ENCODE assay signal across 10 cellular contexts in genomic region chr3:195544634-195545033, GRCh38. TPM values are rescaled to one million over a fixed set of nuclear protein-coding genes. Genes with fewer than 3 reads are reported as not detected.
DNase-seq lines count a peak whose midpoint lies in the region; ATAC-seq and TF ChIP-seq lines count a peak whose summit lies in the region.
"Had no signal": no experiment of that assay in that cellular context is flagged by ENCODE, and none has a peak within 500 bp of the region (broad histone marks: within the 10 kb centered on the region; RNA-seq: fewer than 3 reads in every experiment).

No MANE protein-coding gene starts in this region.

- TF ChIP-seq EP300 in ovary (IDR thresholded peaks at IDR 0.05) = no peak

- H3K9me3 ChIP-seq in CD8-positive, alpha-beta T cell (ENCODE audit: low read length) = no peaks in the 10 kb centered on the region
- no peaks in the 10 kb centered on the region for H3K9me3 ChIP-seq in T-helper 17 cell (ENCODE audit: control insufficient read depth, low read length, poor library complexity, severe bottlenecking)
- no peaks in the 10 kb centered on the region for H3K9me3 ChIP-seq in esophagus squamous epithelium
- H3K9me3 ChIP-seq in ovary = no peaks in the 10 kb centered on the region

- CTCF ChIA-PET in CD8-positive, alpha-beta T cell (lab: Charles Lee) = interaction anchor here (3.4 kb wide), 1 partner anchor 11 kb away, joined by 20 read pairs; no protein-coding TSS in a partner anchor

- ATAC-seq in CD8-positive, alpha-beta T cell = no peak
- no peak for ATAC-seq in T-helper 17 cell
- no peak for ATAC-seq in HG02870 (IDR thresholded peaks at IDR 0.05; ENCODE audit: unreplicated experiment)
- no peak for ATAC-seq in GM21717 (IDR thresholded peaks at IDR 0.05; ENCODE audit: unreplicated experiment)
- ATAC-seq: activated CD4-positive, CD25-positive, alpha-beta regulatory T cell treated with anti-CD3 and anti-CD28 coated beads, Interleukin-2, amount 50 U/mL, for 24 hours had no signal

- no peaks in the 10 kb centered on the region for H3K27me3 Mint-ChIP-seq in CD8-positive, alpha-beta T cell (ENCODE audit: low read depth)
- no peaks in the 10 kb centered on the region for H3K27me3 Mint-ChIP-seq in T-helper 17 cell

- POLR2A ChIA-PET in CD8-positive, alpha-beta T cell (lab: Charles Lee) = interaction anchor here (0.7 to 3.0 kb wide), 3 partner anchors 8 to 274 kb away, joined by 3 to 22 read pairs (median 4); partner anchors contain the start of genes ACAP2 and XXYLT1

- peak overlapping the region; percentile 93 for H3K4me3 Mint-ChIP-seq in CD8-positive, alpha-beta T cell
- peak overlapping the region; percentile 93 for H3K4me3 Mint-ChIP-seq in T-helper 17 cell

- peaks cover 62% of the 10 kb centered on the region for H3K4me1 ChIP-seq in CD8-positive, alpha-beta T cell (ENCODE audit: insufficient read depth, low read length)
- H3K4me1 ChIP-seq in esophagus squamous epithelium (peaks cover 31 to 87% (median 32%) of the 10 kb centered on the region in 3 donors), ovary (ENCODE audit: insufficient read depth) (peaks cover 10% of the 10 kb centered on the region)

- 92 to 100% methylated on average over 1 to 3 of the region's 3 CpGs for WGBS in esophagus squamous epithelium, 2 donors
- WGBS in ovary, 3 donors = 74 to 85% (median 85%) methylated on average over 3 of the region's 3 CpGs

- H3K27ac ChIP-seq in CD8-positive, alpha-beta T cell (ENCODE audit: low read depth, low read length) = no peak overlapping the region
- H3K27ac ChIP-seq in esophagus squamous epithelium (peak overlapping the region in 3 of 4 donors; percentile 95 to 96 (median 95)), ovary (no peak overlapping the region)

- TF ChIP-seq POLR2A in esophagus squamous epithelium (IDR thresholded peaks at IDR 0.05) (no peak), ovary (IDR thresholded peaks at IDR 0.05) (no peak)

- H3K4me1 Mint-ChIP-seq in CD8-positive, alpha-beta T cell (ENCODE audit: low read depth) = peaks cover 70% of the 10 kb centered on the region
- peaks cover 62% of the 10 kb centered on the region for H3K4me1 Mint-ChIP-seq in T-helper 17 cell

- DNase-seq in CD8-positive, alpha-beta T cell = no peak
- DNase-seq in T-helper 17 cell (no peak), esophagus squamous epithelium (lab: John Stamatoyannopoulos, UW) (no peak), ovary (peak in 3 of 5 donors; percentile 41 to 51 (median 42))
- DNase-seq in activated CD4-positive, CD25-positive, alpha-beta regulatory T cell treated with anti-CD3 and anti-CD28 coated beads, Interleukin-2, amount 50 U/mL, for 72 hours = no peak
- no peak for DNase-seq in activated CD4-positive, CD25-positive, alpha-beta regulatory T cell (lab: John Stamatoyannopoulos, UW)
- DNase-seq: NCI-H146 had no signal

- H3K27me3 ChIP-seq in CD8-positive, alpha-beta T cell (ENCODE audit: insufficient read depth, low read length) = no peaks in the 10 kb centered on the region
- H3K27me3 ChIP-seq in esophagus squamous epithelium (no peaks in the 10 kb centered on the region), ovary (no peaks in the 10 kb centered on the region)

- peaks cover 27% of the 10 kb centered on the region for H3K36me3 Mint-ChIP-seq in CD8-positive, alpha-beta T cell
- peaks cover 3% of the 10 kb centered on the region for H3K36me3 Mint-ChIP-seq in T-helper 17 cell (ENCODE audit: low read depth)

- no peaks in the 10 kb centered on the region for H3K9me3 Mint-ChIP-seq in CD8-positive, alpha-beta T cell

- H3K27ac Mint-ChIP-seq in CD8-positive, alpha-beta T cell = peak overlapping the region; percentile 97
- peak overlapping the region; percentile 98 for H3K27ac Mint-ChIP-seq in T-helper 17 cell

- TF ChIP-seq CTCF in CD8-positive, alpha-beta T cell (IDR thresholded peaks at IDR 0.05) = no peak
- TF ChIP-seq CTCF in esophagus squamous epithelium (IDR thresholded peaks at IDR 0.05) (no peak), ovary (IDR thresholded peaks at IDR 0.05) (no peak)

- intact Hi-C loops in CD8-positive, alpha-beta T cell (cut with DNase I, micrococcal nuclease) = loop anchor here (5.0 to 10.0 kb wide), 5 partner anchors 63 to 1060 kb away; partner anchors contain the start of genes TNK2 (in 2 of the 2), ATP13A3 (in 1 of the 2) and LSG1 (in 1 of the 2)
- intact Hi-C loops in esophagus squamous epithelium (cut with DNase I) (no loop called here), ovary (cut with DNase I) (no loop called here)

- H3K4me3 ChIP-seq in CD8-positive, alpha-beta T cell (ENCODE audit: low read depth, low read length) = no peak overlapping the region
- H3K4me3 ChIP-seq in esophagus squamous epithelium (no peak overlapping the region), ovary (no peak overlapping the region)

- no peaks in the 10 kb centered on the region for H3K36me3 ChIP-seq in CD8-positive, alpha-beta T cell (ENCODE audit: insufficient read depth, low read length)
- H3K36me3 ChIP-seq in esophagus squamous epithelium = no peaks in the 10 kb centered on the region
- no peaks in the 10 kb centered on the region for H3K36me3 ChIP-seq in ovary

RNA-seq across cellular contexts. Expression of gene PPP1R2, which starts 1.5 kb away (rescaled TPM):
- 100 to 1,000 TPM; 160 to 166 TPM for total RNA-seq in CD8-positive, alpha-beta T cell
- 100 to 1,000 TPM; 135 to 141 TPM for total RNA-seq in T-helper 17 cell
- 10 to 100 TPM; 31.8 to 60.5 (median 46.1) TPM for total RNA-seq in esophagus squamous epithelium
- total RNA-seq in ovary = 10 to 100 TPM; 31.5 to 50.2 (median 40.6) TPM
- polyA plus RNA-seq in ovary = 10 to 100 TPM; 22.5 to 47.3 TPM

RNA-seq across cellular contexts. Expression of gene APOD, which starts 39.1 kb away (rescaled TPM):
- total RNA-seq in CD8-positive, alpha-beta T cell = not detected
- total RNA-seq in T-helper 17 cell (not detected), esophagus squamous epithelium (100 to 1,000 TPM in 1 of 4 donors, 10 to 100 TPM in 3; 13.6 to 319 (median 55.9) TPM), ovary (100 to 1,000 TPM in 3 of 7 donors, 10 to 100 TPM in 4; 38.0 to 191 (median 98.7) TPM)
- polyA plus RNA-seq in ovary = 100 to 1,000 TPM; 161 to 748 TPM

Comparison
In these comparisons a context has a peak if more than half of its experiments do, and no peak if none do; other contexts are left out.
1. DNase-seq: peak in ovary (3 of 5); none in CD8-positive, alpha-beta T cell (0 of 7), T-helper 17 cell (0 of 3), esophagus squamous epithelium (single experiment), activated CD4-positive, CD25-positive, alpha-beta regulatory T cell treated with anti-CD3 and anti-CD28 coated beads, Interleukin-2, amount 50 U/mL, for 72 hours (single experiment) and activated CD4-positive, CD25-positive, alpha-beta regulatory T cell (0 of 4).
2. H3K27ac ChIP-seq: peak in esophagus squamous epithelium (3 of 4); none in CD8-positive, alpha-beta T cell (single experiment) and ovary (0 of 2).
3. RNA of gene APOD, which starts 39.1 kb away (total RNA-seq): 38.0 to 191 TPM in ovary and 13.6 to 319 TPM in esophagus squamous epithelium; not detected in CD8-positive, alpha-beta T cell and not detected in T-helper 17 cell; every median in the first group is over 10 times any median in the second.
4. intact Hi-C loops: an anchor here in CD8-positive, alpha-beta T cell (5.0 to 10.0 kb wide); none called in esophagus squamous epithelium and ovary.